In the genomic region with DNA sequence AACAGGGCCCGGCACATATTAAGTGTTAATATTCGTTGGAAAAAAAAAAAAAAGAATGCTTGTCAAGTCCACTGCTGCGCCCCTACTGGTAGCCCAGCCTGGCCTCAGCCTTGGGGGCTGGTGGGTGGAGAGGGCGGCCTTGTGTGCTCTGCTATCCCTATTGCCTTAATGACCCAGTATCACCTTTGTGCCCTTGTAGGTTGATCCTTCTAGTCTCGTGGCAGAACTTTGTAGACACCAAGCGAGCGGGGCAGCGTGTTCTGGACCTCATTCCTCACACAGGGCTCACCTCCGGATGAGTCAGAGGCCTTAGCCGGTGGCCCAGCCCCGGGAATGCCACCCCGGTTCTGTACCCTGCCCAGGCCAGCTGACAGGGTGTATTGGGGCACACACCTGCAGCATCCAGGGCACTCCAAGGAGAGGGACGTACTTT, we compare ENCODE assay signal across 8 cellular contexts. TPM values are rescaled to one million over a fixed set of nuclear protein-coding genes. Genes with fewer than 3 reads are reported as not detected.
A peak's percentile ranks its signal among the peaks of the same experiment; 100 is the strongest.
DNase-seq lines count a peak whose midpoint lies in the region; ATAC-seq and TF ChIP-seq lines count a peak whose summit lies in the region.

No MANE protein-coding gene starts in this region.

- peaks cover under 1% of the 10 kb centered on the region for H3K36me3 Mint-ChIP-seq in endodermal cell (ENCODE audit: low read depth)
- H3K36me3 Mint-ChIP-seq in naive thymus-derived CD4-positive, alpha-beta T cell: no peaks in the 10 kb centered on the region

- no peaks in the 10 kb centered on the region for H3K27me3 Mint-ChIP-seq in endodermal cell (ENCODE audit: insufficient read depth)
- H3K27me3 Mint-ChIP-seq in naive thymus-derived CD4-positive, alpha-beta T cell: peaks cover 0 to 16% (median 0%) of the 10 kb centered on the region in 5 donors

- peaks cover 20% of the 10 kb centered on the region for H4K20me1 ChIP-seq in SK-N-SH (ENCODE audit: insufficient read depth)

- TF ChIP-seq CTCF in SK-N-SH (IDR thresholded peaks at IDR 0.05) (peak; percentile 53), Peyer's patch (IDR thresholded peaks at IDR 0.05) (peak in 3 of 6 experiments; percentile 25 to 36 (median 26)), endodermal cell (conservative IDR thresholded peaks at IDR 0.05) (peak; percentile 85)

- no peak overlapping the region for H2AFZ ChIP-seq in SK-N-SH (ENCODE audit: low read depth)

- H3K4me2 ChIP-seq in SK-N-SH: peak overlapping the region; percentile 87

- H3K4me3 ChIP-seq in SK-N-SH (ENCODE audit: low read depth in 2 of 2, low read length in 1 of 2) (peak overlapping the region; percentile 75 to 94), Peyer's patch (peak overlapping the region in 2 of 4 donors; percentile 92 to 95), endodermal cell (ENCODE audit: low read length) (peak overlapping the region; percentile 91)
- no peak overlapping the region for H3K4me3 ChIP-seq in naive thymus-derived CD4-positive, alpha-beta T cell (ENCODE audit: low read length)

- H3K27ac Mint-ChIP-seq in endodermal cell: peak overlapping the region; percentile 89
- H3K27ac Mint-ChIP-seq in naive thymus-derived CD4-positive, alpha-beta T cell: peak overlapping the region; percentile 65 to 93 (median 90)

- H3K9me3 ChIP-seq in SK-N-SH: no peaks in the 10 kb centered on the region
- no peaks in the 10 kb centered on the region for H3K9me3 ChIP-seq in Peyer's patch
- no peaks in the 10 kb centered on the region for H3K9me3 ChIP-seq in endodermal cell (ENCODE audit: control insufficient read depth, low read length)
- no peaks in the 10 kb centered on the region for H3K9me3 ChIP-seq in naive thymus-derived CD4-positive, alpha-beta T cell (ENCODE audit: control insufficient read depth in 2 of 3, low read length in 3 of 3)

- no peak for TF ChIP-seq RAD21 in SK-N-SH (IDR thresholded peaks at IDR 0.05; ENCODE audit: low read length)

- POLR2A ChIA-PET in SK-N-SH (lab: Yijun Ruan, JAX): interaction anchor here (0.9 to 1.3 kb wide), 2 partner anchors 14 to 25 kb away, joined by 3 to 4 read pairs; no protein-coding TSS in a partner anchor
- POLR2A ChIA-PET in naive thymus-derived CD4-positive, alpha-beta T cell (lab: Charles Lee): no interaction called here

- H3K9ac ChIP-seq in SK-N-SH (peak overlapping the region; percentile 99; the same call in 1 of the 2 replicates), endodermal cell (ENCODE audit: extremely low read depth, low read length, poor library complexity, severe bottlenecking) (peak overlapping the region; percentile 73)

- intact Hi-C loops in naive thymus-derived CD4-positive, alpha-beta T cell (cut with micrococcal nuclease): loop anchor here (5.0 to 10.0 kb wide), 6 partner anchors 102 to 797 kb away; a partner anchor contains a TSS

- TF ChIP-seq EP300 in SK-N-SH (IDR thresholded peaks at IDR 0.05; ENCODE audit: borderline replicate concordance in 1 of 2, low read depth in 1 of 2, low read length in 1 of 2): no peak

- H3K79me2 ChIP-seq in SK-N-SH (ENCODE audit: insufficient read depth): peaks cover 38% of the 10 kb centered on the region

- CTCF ChIA-PET in SK-N-SH (lab: Yijun Ruan, JAX): interaction anchor here (1.3 to 1.6 kb wide), 2 partner anchors 30 to 66 kb away, joined by 4 to 7 read pairs; no protein-coding TSS in a partner anchor
- CTCF ChIA-PET in naive thymus-derived CD4-positive, alpha-beta T cell (lab: Charles Lee): interaction anchor here (1.0 to 1.1 kb wide), 2 partner anchors 62 to 73 kb away, joined by 3 read pairs; no protein-coding TSS in a partner anchor

- H3F3A ChIP-seq in SK-N-SH (replicated peaks; ENCODE audit: insufficient read depth): peaks cover 9% of the 10 kb centered on the region

- H3K27me3 ChIP-seq in SK-N-SH (ENCODE audit: insufficient read depth): no peaks in the 10 kb centered on the region
- H3K27me3 ChIP-seq in Peyer's patch: no peaks in the 10 kb centered on the region
- H3K27me3 ChIP-seq in endodermal cell (ENCODE audit: control insufficient read depth, insufficient read depth, low read length, poor library complexity, severe bottlenecking): no peaks in the 10 kb centered on the region
- H3K27me3 ChIP-seq in naive thymus-derived CD4-positive, alpha-beta T cell (ENCODE audit: control insufficient read depth in 2 of 2, insufficient read depth in 2 of 2, low read length in 2 of 2): no peaks in the 10 kb centered on the region

- 63% methylated on average over 11 of the region's 13 CpGs for WGBS in SK-N-SH (ENCODE audit: low lambda C conversion rate)
- WGBS in endodermal cell (ENCODE audit: insufficient coverage in 1 of 2, insufficient read length in 1 of 2), 2 experiments: 59 to 82% methylated on average over 4 to 13 of the region's 13 CpGs

- H3K9me2 ChIP-seq in SK-N-SH: no peaks in the 10 kb centered on the region

- peaks cover 30% of the 10 kb centered on the region for H3K4me1 Mint-ChIP-seq in endodermal cell
- H3K4me1 Mint-ChIP-seq in naive thymus-derived CD4-positive, alpha-beta T cell: peaks cover 15 to 32% (median 20%) of the 10 kb centered on the region in 7 donors

- peak; percentile 53 for DNase-seq in SK-N-SH
- DNase-seq in Peyer's patch: peak in 2 of 3 donors; percentile 79 to 80
- peak; percentile 90 for DNase-seq in endodermal cell
- DNase-seq in naive thymus-derived CD4-positive, alpha-beta T cell: peak in 3 of 9 donors; percentile 4 to 18 (median 7)
- no peak for DNase-seq in left lobe of liver (ENCODE audit: low spot score)
- no peak for DNase-seq in HPDE6-E6E7 (ENCODE audit: extremely low spot score)

- H3K27ac ChIP-seq in SK-N-SH (ENCODE audit: low read depth in 2 of 2, low read length in 1 of 2) (peak overlapping the region; percentile 98 to 99; a peak in 2 of 4 replicates), Peyer's patch (peak overlapping the region; percentile 97 to 100 (median 99)), endodermal cell (ENCODE audit: low read depth, low read length) (no peak overlapping the region)
- H3K27ac ChIP-seq in naive thymus-derived CD4-positive, alpha-beta T cell (ENCODE audit: low read depth, low read length): peak overlapping the region; percentile 99

- peak overlapping the region; percentile 77 for H3K4me3 Mint-ChIP-seq in endodermal cell
- H3K4me3 Mint-ChIP-seq in naive thymus-derived CD4-positive, alpha-beta T cell: peak overlapping the region; percentile 75 to 95 (median 82)

- H3K4me1 ChIP-seq in SK-N-SH (ENCODE audit: control insufficient read depth in 1 of 2, insufficient read depth in 2 of 2, low read depth in 1 of 2, low read length in 1 of 2) (peaks cover 6 to 11% of the 10 kb centered on the region in 2 experiments), Peyer's patch (peaks cover 0 to 27% (median 3%) of the 10 kb centered on the region in 4 donors), endodermal cell (ENCODE audit: control insufficient read depth, insufficient read depth, low read length) (peaks cover 11% of the 10 kb centered on the region)
- peaks cover 10 to 12% of the 10 kb centered on the region in 2 donors for H3K4me1 ChIP-seq in naive thymus-derived CD4-positive, alpha-beta T cell (ENCODE audit: control insufficient read depth in 2 of 2, insufficient read depth in 2 of 2, low read length in 2 of 2)

- H3K36me3 ChIP-seq in SK-N-SH (replicated peaks in 1 of 2; ENCODE audit: control insufficient read depth in 1 of 2, insufficient read depth in 2 of 2, low read length in 1 of 2) (peaks cover 0 to 4% of the 10 kb centered on the region in 2 experiments), Peyer's patch (no peaks in the 10 kb centered on the region), endodermal cell (ENCODE audit: control insufficient read depth, insufficient read depth, low read length) (peaks cover 7% of the 10 kb centered on the region)
- H3K36me3 ChIP-seq in naive thymus-derived CD4-positive, alpha-beta T cell (ENCODE audit: control insufficient read depth in 2 of 3, insufficient read depth in 3 of 3, low read length in 3 of 3): no peaks in the 10 kb centered on the region

- no peaks in the 10 kb centered on the region for H3K9me3 Mint-ChIP-seq in endodermal cell
- H3K9me3 Mint-ChIP-seq in naive thymus-derived CD4-positive, alpha-beta T cell: no peaks in the 10 kb centered on the region

- peak; percentile 36 to 48 for TF ChIP-seq POLR2A in Peyer's patch (IDR thresholded peaks at IDR 0.05)

- no peak for ATAC-seq in SK-N-SH treated with all-trans-retinoic acid at 6 μM for 48 hours
- no peak for ATAC-seq in naive thymus-derived CD4-positive, alpha-beta T cell
- no peak for ATAC-seq in GM21381 (IDR thresholded peaks at IDR 0.05; ENCODE audit: unreplicated experiment)
- ATAC-seq in left lobe of liver: no peak

TF ChIP-seq in SK-N-SH, 30 proteins besides CTCF, POLR2A, EP300 and RAD21:
- TF ChIP-seq TCF12 (IDR thresholded peaks at IDR 0.05): no peak
- TF ChIP-seq FOSL2 (IDR thresholded peaks at IDR 0.05; ENCODE audit: borderline replicate concordance, low read depth): 0 out of 2 replicates have a peak, but pooled peaks have one; percentile 27

TF ChIP-seq in SK-N-SH treated with all-trans-retinoic acid at 6 μM for 48 hours, 23 proteins besides CTCF, POLR2A, EP300 and RAD21 (continues in another document):
- TF ChIP-seq ZFP3 (CRISPR knock-in tag; IDR thresholded peaks at IDR 0.05) (no peak), ZNF565 (CRISPR knock-in tag; conservative IDR thresholded peaks at IDR 0.05; ENCODE audit: low read depth) (no peak), GLIS3 (CRISPR knock-in tag; IDR thresholded peaks at IDR 0.05) (no peak), ISL1 (CRISPR knock-in tag; IDR thresholded peaks at IDR 0.05) (no peak), ARNTL (CRISPR knock-in tag; IDR thresholded peaks at IDR 0.05; ENCODE audit: borderline replicate concordance, low read depth) (no peak)

RNA-seq across cellular contexts. Expression of a gene that starts 1.8 kb away (rescaled TPM):
- 8.5 and 8.8 TPM in 2 replicates for polyA plus RNA-seq in SK-N-SH (2012; rRNA removed)
- 10.9 and 11.4 TPM in 2 replicates for polyA plus RNA-seq in SK-N-SH (2012; cell fraction: cytosol; rRNA removed)
- 9.1 and 15.4 TPM in 2 replicates for polyA plus RNA-seq in SK-N-SH (2012; cell fraction: nucleus; rRNA removed)
- total RNA-seq in Peyer's patch (10 to 100 TPM; 16.5 to 26.3 (median 21.1) TPM), endodermal cell (10 to 100 TPM; 30.3 to 31.5 TPM), left lobe of liver (8.9 TPM)
- polyA plus RNA-seq in endodermal cell (2013, experiment 1 of 2): 23.8 TPM
- polyA plus RNA-seq in endodermal cell (2013, experiment 2 of 2): 24.8 TPM
- total RNA-seq in naive thymus-derived CD4-positive, alpha-beta T cell: 10 to 100 TPM; 19.0 to 34.4 (median 23.7) TPM
- 1 to 10 TPM in 1 of 2 donors, under 1 TPM in 1; 0.63 to 1.2 TPM for polyA plus RNA-seq in naive thymus-derived CD4-positive, alpha-beta T cell

Comparison
In these comparisons a context has a peak if more than half of its experiments do, and no peak if none do; other contexts are left out.
1. DNase-seq: peak in SK-N-SH (single experiment), Peyer's patch (2 of 3) and endodermal cell (single experiment); none in left lobe of liver (single experiment) and HPDE6-E6E7 (single experiment).